ENCODE assay signal across 8 cellular contexts in genomic region chr6:170305772-170306323, GRCh38. TPM values are rescaled to one million over a fixed set of nuclear protein-coding genes. Genes with fewer than 3 reads are reported as not detected.
A peak's percentile ranks its signal among the peaks of the same experiment; 100 is the strongest.
DNase-seq lines count a peak whose midpoint lies in the region; ATAC-seq, FAIRE-seq and TF ChIP-seq lines count a peak whose summit lies in the region.

No MANE protein-coding gene starts in this region.

- H3K4me1 ChIP-seq in OCI-LY1 (ENCODE audit: insufficient read depth, low read length, severe bottlenecking) (peaks cover 30% of the 10 kb centered on the region), endothelial cell of umbilical vein (ENCODE audit: control insufficient read depth, extremely low read depth, insufficient read depth, low read length) (peaks cover 11% of the 10 kb centered on the region), parathyroid adenoma (peaks cover 7% of the 10 kb centered on the region)

- no peak for TF ChIP-seq CTCF in OCI-LY1 (IDR thresholded peaks at IDR 0.05; ENCODE audit: low read length)
- no peak for TF ChIP-seq CTCF in endothelial cell of umbilical vein (IDR thresholded peaks at IDR 0.05; ENCODE audit: extremely low read depth in 1 of 2, insufficient read depth in 1 of 2, low read depth in 1 of 2, low read length in 2 of 2)
- no peak for TF ChIP-seq CTCF in parathyroid adenoma (IDR thresholded peaks at IDR 0.05)

- intact Hi-C loops in endothelial cell of umbilical vein (cut with micrococcal nuclease), result loop anchor here (1.0 to 5.0 kb wide), 8 partner anchors 13 to 604 kb away; partner anchors contain the start of genes C6orf120 and WDR27

- H3K9me3 ChIP-seq in OCI-LY1 (ENCODE audit: low read length), result no peaks in the 10 kb centered on the region
- H3K9me3 ChIP-seq in endothelial cell of umbilical vein (replicated peaks; ENCODE audit: control insufficient read depth, insufficient read depth, low read length), result no peaks in the 10 kb centered on the region
- no peaks in the 10 kb centered on the region for H3K9me3 ChIP-seq in parathyroid adenoma (ENCODE audit: control insufficient read depth, low read length)

- TF ChIP-seq POLR2A in endothelial cell of umbilical vein (IDR thresholded peaks at IDR 0.05; ENCODE audit: low read depth, low read length), result no peak
- no peak for TF ChIP-seq POLR2A in GM12891 (IDR thresholded peaks at IDR 0.05; ENCODE audit: low read depth, low read length)

- H3K36me3 ChIP-seq in OCI-LY1 (ENCODE audit: insufficient read depth, low read length), result peaks cover under 1% of the 10 kb centered on the region
- H3K36me3 ChIP-seq in endothelial cell of umbilical vein (ENCODE audit: control insufficient read depth in 2 of 2, extremely low read depth in 1 of 2, insufficient read depth in 2 of 2, low read length in 2 of 2), result no peaks in the 10 kb centered on the region
- H3K36me3 ChIP-seq in parathyroid adenoma (ENCODE audit: control insufficient read depth, insufficient read depth, low read length), result no peaks in the 10 kb centered on the region

- H3K27me3 ChIP-seq in OCI-LY1 (ENCODE audit: insufficient read depth, low read length) (peaks cover 3% of the 10 kb centered on the region; the same call in 1 of the 2 replicates), endothelial cell of umbilical vein (ENCODE audit: control insufficient read depth in 2 of 2, insufficient read depth in 2 of 2, low read length in 2 of 2) (no peaks in the 10 kb centered on the region), parathyroid adenoma (ENCODE audit: control insufficient read depth, insufficient read depth, low read length) (no peaks in the 10 kb centered on the region)

- H3K79me2 ChIP-seq in OCI-LY1 (ENCODE audit: insufficient read depth, low read length) (peaks cover 35% of the 10 kb centered on the region), endothelial cell of umbilical vein (ENCODE audit: control insufficient read depth, insufficient read depth, low read length) (peaks cover 38% of the 10 kb centered on the region), parathyroid adenoma (peaks cover 45% of the 10 kb centered on the region)

- H4K20me1 ChIP-seq in OCI-LY1 (ENCODE audit: insufficient read depth, low read length) (no peaks in the 10 kb centered on the region), endothelial cell of umbilical vein (replicated peaks; ENCODE audit: control insufficient read depth, extremely low read depth, insufficient read depth, low read length) (no peaks in the 10 kb centered on the region)

- ATAC-seq in GM21528 (IDR thresholded peaks at IDR 0.05; ENCODE audit: low FRiP score, unreplicated experiment) (peak; percentile 30), GM18502 (IDR thresholded peaks at IDR 0.05; ENCODE audit: poor library complexity, unreplicated experiment) (no peak)

- POLR2A ChIA-PET in endothelial cell of umbilical vein (lab: Charles Lee), result no interaction called here

- H3K4me3 ChIP-seq in OCI-LY1 (ENCODE audit: low read depth, low read length, poor library complexity, severe bottlenecking) (peak overlapping the region; percentile 99), endothelial cell of umbilical vein (replicated peaks in 1 of 3; ENCODE audit: insufficient read depth in 1 of 3, low read depth in 1 of 3, low read length in 3 of 3) (peak overlapping the region; percentile 48 to 86 (median 78)), parathyroid adenoma (ENCODE audit: low read depth, low read length) (peak overlapping the region; percentile 91)

- FAIRE-seq in endothelial cell of umbilical vein (lab: Jason Lieb, UNC) (peak; percentile 44), GM12891 (lab: Jason Lieb, UNC) (no peak)

- H3K27ac ChIP-seq in OCI-LY1 (ENCODE audit: low read depth, low read length, poor library complexity, severe bottlenecking) (no peak overlapping the region), endothelial cell of umbilical vein (ENCODE audit: insufficient read depth, low read depth, low read length) (peak overlapping the region; percentile 73), parathyroid adenoma (peak overlapping the region; percentile 17)

- peak overlapping the region; percentile 67 for H3K9ac ChIP-seq in OCI-LY1 (ENCODE audit: low read length)
- H3K9ac ChIP-seq in endothelial cell of umbilical vein (replicated peaks; ENCODE audit: extremely low read depth, insufficient read depth, low read length), result peak overlapping the region; percentile 64
- H3K9ac ChIP-seq in parathyroid adenoma, result peak overlapping the region; percentile 57

- no TSS peak for BruUV-seq in endothelial cell of umbilical vein (replicated peaks; lab: Mats Ljungman, UMichigan)

- CTCF ChIA-PET in endothelial cell of umbilical vein (lab: Charles Lee), result interaction anchor here (1.7 kb wide), 1 partner anchor 474 kb away, joined by 5 read pairs; no protein-coding TSS in a partner anchor

- H2AFZ ChIP-seq in OCI-LY1 (ENCODE audit: low read length) (no peak overlapping the region), endothelial cell of umbilical vein (ENCODE audit: low read depth, low read length) (peak overlapping the region; percentile 90), parathyroid adenoma (peak overlapping the region; percentile 89)

- no peak for DNase-seq in endothelial cell of umbilical vein (ENCODE audit: low read depth, low spot score)
- DNase-seq in stimulated activated CD4-positive, alpha-beta T cell treated with anti-CD3 and anti-CD28 coated beads, Interleukin-2, amount 100 ng/mL, for 48 hours, result no peak
- no peak for DNase-seq in 8988T
- no peak for DNase-seq in GM12891 (ENCODE audit: insufficient read length, low spot score)

- H3F3A ChIP-seq in OCI-LY1 (ENCODE audit: insufficient read depth, low read length), result no peaks in the 10 kb centered on the region

- dilution Hi-C loops in endothelial cell of umbilical vein (cut with MboI; ENCODE audit: extremely low pct_ligation_motif_present, low sequenced_read_pairs), result no loop called here

- no peaks in the 10 kb centered on the region for H3K9me2 ChIP-seq in OCI-LY1 (ENCODE audit: low read depth, low read length)

- H3K9me1 ChIP-seq in endothelial cell of umbilical vein (replicated peaks; ENCODE audit: control insufficient read depth, extremely low read depth, insufficient read depth, low read length), result no peaks in the 10 kb centered on the region

- peak overlapping the region; percentile 99 for H3K4me2 ChIP-seq in OCI-LY1 (ENCODE audit: low read length)
- H3K4me2 ChIP-seq in endothelial cell of umbilical vein (ENCODE audit: insufficient read depth, low read length), result peak overlapping the region; percentile 78
- H3K4me2 ChIP-seq in parathyroid adenoma (ENCODE audit: low read length), result peak overlapping the region; percentile 71

TF ChIP-seq in endothelial cell of umbilical vein, 7 proteins besides CTCF, POLR2A, EP300 and RAD21:
- TF ChIP-seq POLR2AphosphoS5 (IDR thresholded peaks at IDR 0.05; ENCODE audit: insufficient read depth, low read depth, low read length) (no peak), FOS (IDR thresholded peaks at IDR 0.05; ENCODE audit: borderline replicate concordance, insufficient read depth, low read length) (no peak), JUN (IDR thresholded peaks at IDR 0.05; ENCODE audit: borderline replicate concordance, insufficient read depth, insufficient read length, low read depth) (no peak)
- TF ChIP-seq, protein P1, sequence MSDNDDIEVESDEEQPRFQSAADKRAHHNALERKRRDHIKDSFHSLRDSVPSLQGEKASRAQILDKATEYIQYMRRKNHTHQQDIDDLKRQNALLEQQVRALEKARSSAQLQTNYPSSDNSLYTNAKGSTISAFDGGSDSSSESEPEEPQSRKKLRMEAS (IDR thresholded peaks at IDR 0.05; ENCODE audit: insufficient read depth, insufficient read length), result no peak
TF ChIP-seq in endothelial cell of umbilical vein: peak in this region for 0.

TF ChIP-seq in GM12891, 5 proteins besides CTCF, POLR2A, EP300 and RAD21:
- TF ChIP-seq SPI1 (IDR thresholded peaks at IDR 0.05; ENCODE audit: low read depth, low read length), result no peak

RNA-seq across cellular contexts. Expression of gene FAM120B, which starts 0.7 kb away (rescaled TPM):
- total RNA-seq in endothelial cell of umbilical vein, result 28.1 and 28.2 TPM in 2 replicates
- polyA plus RNA-seq in endothelial cell of umbilical vein, result 9.9 and 10.8 TPM in 2 replicates
- polyA plus RNA-seq in endothelial cell of umbilical vein (2011; cell fraction: cytosol; rRNA removed), result 7.7 and 9.2 TPM in 2 replicates
- polyA plus RNA-seq in endothelial cell of umbilical vein (2011; cell fraction: nucleus; rRNA removed), result 24.8 and 25.3 TPM in 2 replicates
- 17.0 and 20.3 TPM in 2 replicates for polyA plus RNA-seq in endothelial cell of umbilical vein (2012)
- polyA minus RNA-seq in endothelial cell of umbilical vein, result 33.3 and 42.2 TPM in 2 replicates
- polyA minus RNA-seq in endothelial cell of umbilical vein (2011; cell fraction: cytosol; rRNA and poly(A)+ RNA removed), result 4.5 TPM
- 44.1 and 70.7 TPM in 2 replicates for polyA minus RNA-seq in endothelial cell of umbilical vein (2011; cell fraction: nucleus; rRNA and poly(A)+ RNA removed)
- 11.2 TPM for polyA plus RNA-seq in GM12891 (2012; ENCODE audit: low read depth, missing spikeins)

RNA-seq across cellular contexts. Expression of gene DLL1, which starts 15.0 kb away (rescaled TPM):
- 2.0 and 2.3 TPM in 2 replicates for total RNA-seq in endothelial cell of umbilical vein
- polyA plus RNA-seq in endothelial cell of umbilical vein, result 1.4 and 1.7 TPM in 2 replicates
- 1.1 and 1.8 TPM in 2 replicates for polyA plus RNA-seq in endothelial cell of umbilical vein (2011; cell fraction: cytosol; rRNA removed)
- 4.3 and 4.9 TPM in 2 replicates for polyA plus RNA-seq in endothelial cell of umbilical vein (2011; cell fraction: nucleus; rRNA removed)
- 1.4 and 2.2 TPM in 2 replicates for polyA plus RNA-seq in endothelial cell of umbilical vein (2012)
- 0.83 and 1.1 TPM in 2 replicates for polyA minus RNA-seq in endothelial cell of umbilical vein
- not detected for polyA minus RNA-seq in endothelial cell of umbilical vein (2011; cell fraction: cytosol; rRNA and poly(A)+ RNA removed)
- 0.77 and 1.9 TPM in 2 replicates for polyA minus RNA-seq in endothelial cell of umbilical vein (2011; cell fraction: nucleus; rRNA and poly(A)+ RNA removed)
- 0.37 TPM for polyA plus RNA-seq in GM12891 (2012; ENCODE audit: low read depth, missing spikeins)
